8 cellular contexts compared by ENCODE assay signal in genomic region chr7:99040104-99040958, GRCh38.
DNase-seq lines count a peak whose midpoint lies in the region; ATAC-seq lines count a peak whose summit lies in the region.

No MANE protein-coding gene starts in this region.

- H3K9ac ChIP-seq in mucosa of stomach (ENCODE audit: low read length), result peak overlapping the region; percentile 50

- no peak for ATAC-seq in HG02870 (IDR thresholded peaks at IDR 0.05; ENCODE audit: unreplicated experiment)

- H3K36me3 ChIP-seq in esophagus (ENCODE audit: control insufficient read depth in 2 of 2, insufficient read depth in 2 of 2, low read length in 1 of 2), result peaks cover 25 to 49% of the 10 kb centered on the region in 2 donors
- peaks cover 34% of the 10 kb centered on the region for H3K36me3 ChIP-seq in mucosa of stomach (ENCODE audit: control insufficient read depth, insufficient read depth, low read length)

- H3K4me3 ChIP-seq in esophagus (ENCODE audit: low read depth in 1 of 2, low read length in 2 of 2) (no peak overlapping the region), mucosa of stomach (ENCODE audit: low read length) (no peak overlapping the region)

- no peaks in the 10 kb centered on the region for H3K27me3 ChIP-seq in esophagus (ENCODE audit: control insufficient read depth in 1 of 2, insufficient read depth in 2 of 2, low read length in 2 of 2)
- H3K27me3 ChIP-seq in mucosa of stomach (ENCODE audit: control insufficient read depth, insufficient read depth, low read length), result no peaks in the 10 kb centered on the region

- WGBS in esophagus, 2 donors, result 67 to 73% methylated on average over 31 of the region's 31 CpGs

- H3K4me1 ChIP-seq in esophagus (ENCODE audit: control insufficient read depth in 2 of 2, insufficient read depth in 2 of 2, low read length in 1 of 2) (no peaks in the 10 kb centered on the region), mucosa of stomach (ENCODE audit: control insufficient read depth, insufficient read depth, low read length) (peaks cover 25% of the 10 kb centered on the region)

- H3K27ac ChIP-seq in esophagus (ENCODE audit: low read depth in 2 of 2, low read length in 1 of 2), result peak overlapping the region; percentile 7 to 78

- no peaks in the 10 kb centered on the region for H3K9me3 ChIP-seq in esophagus (ENCODE audit: control insufficient read depth in 2 of 2, insufficient read depth in 1 of 2, low read depth in 1 of 2, low read length in 1 of 2)
- no peaks in the 10 kb centered on the region for H3K9me3 ChIP-seq in mucosa of stomach (ENCODE audit: control insufficient read depth, low read length)

- DNase-seq in CD1c-positive myeloid dendritic cell (ENCODE audit: extremely low spot score) (peak; percentile 78), HS-27A (ENCODE audit: low read depth) (peak; percentile 19), NOMO-1 treated with DMSO at 0.1 percent for 48 hours (lab: John Stamatoyannopoulos, UW; ENCODE audit: unreplicated experiment) (peak; percentile 61), activated T-cell treated with anti-CD3 and anti-CD28 coated beads for 24 hours (ENCODE audit: low read depth) (peak; percentile 39)
- DNase-seq in stimulated activated CD8-positive, alpha-beta memory T cell treated with anti-CD3 and anti-CD28 coated beads, Interleukin-7, amount 100 ng/mL, for 24 hours (ENCODE audit: low read depth), result peak; percentile 33

Comparison
In these comparisons a context has a peak if more than half of its experiments do, and no peak if none do; other contexts are left out.
1. DNase-seq: peak in every context shown above with its lines; median percentile 78 in CD1c-positive myeloid dendritic cell; 61 in NOMO-1 treated with DMSO at 0.1 percent for 48 hours; 39 in activated T-cell treated with anti-CD3 and anti-CD28 coated beads for 24 hours; 33 in stimulated activated CD8-positive, alpha-beta memory T cell treated with anti-CD3 and anti-CD28 coated beads, Interleukin-7, amount 100 ng/mL, for 24 hours; 19 in HS-27A.